In the genomic region with DNA sequence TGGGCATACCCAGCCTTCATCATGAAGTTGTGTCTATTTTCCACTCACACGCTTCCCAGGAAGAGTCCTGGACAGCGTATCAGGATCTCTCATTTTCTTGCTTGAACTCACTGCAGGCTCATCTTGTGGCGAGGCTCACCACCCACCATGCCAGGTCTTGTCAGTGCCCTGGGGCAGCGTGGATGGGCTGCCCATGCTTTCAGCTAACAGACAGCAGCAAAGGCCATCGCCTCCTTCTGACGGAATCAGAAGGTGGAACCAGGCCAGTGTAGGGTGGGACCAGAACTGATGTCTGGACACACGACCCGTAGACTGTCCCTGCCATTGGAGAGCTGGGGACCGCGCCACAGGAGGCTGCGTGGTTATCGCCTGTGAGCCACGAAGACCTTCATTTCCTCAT, we compare ENCODE assay signal across 18 cellular contexts.
A peak's percentile ranks its signal among the peaks of the same experiment; 100 is the strongest.
DNase-seq lines count a peak whose midpoint lies in the region; TF ChIP-seq lines count a peak whose summit lies in the region.
"Had no signal": no experiment of that assay in that cellular context is flagged by ENCODE, and none has a peak within 500 bp of the region (broad histone marks: within the 10 kb centered on the region; RNA-seq: fewer than 3 reads in every experiment).

No MANE protein-coding gene starts in this region.

- no peak overlapping the region for H2BK12ac ChIP-seq in neuronal stem cell (ENCODE audit: low read length)

- H3K27ac ChIP-seq in mammary epithelial cell (ENCODE audit: insufficient read depth, low read depth, low read length), result no peak overlapping the region
- no peak overlapping the region for H3K27ac ChIP-seq in breast epithelium
- no peak overlapping the region for H3K27ac ChIP-seq in neuronal stem cell (replicated peaks; ENCODE audit: low read length)
- H3K27ac ChIP-seq: 22Rv1, GM23248 had no signal

- no peaks in the 10 kb centered on the region for H4K20me1 ChIP-seq in mammary epithelial cell (ENCODE audit: insufficient read depth, low read length)

- no peak for TF ChIP-seq CTCF in mammary epithelial cell (conservative IDR thresholded peaks at IDR 0.05 in 1 of 2, IDR thresholded peaks at IDR 0.05 in 1 of 2; ENCODE audit: extremely low read depth in 1 of 2, insufficient read depth in 1 of 2, low read depth in 1 of 2, low read length in 2 of 2)
- no peak for TF ChIP-seq CTCF in breast epithelium (IDR thresholded peaks at IDR 0.05)
- TF ChIP-seq CTCF in epithelial cell of esophagus (IDR thresholded peaks at IDR 0.05; ENCODE audit: insufficient read depth, low read depth, low read length, missing control alignments), result no peak
- no peak for TF ChIP-seq CTCF in glutamatergic neuron (IDR thresholded peaks at IDR 0.05; ENCODE audit: partially characterized antibody, unreplicated experiment)

- H4K91ac ChIP-seq in neuronal stem cell (ENCODE audit: low read depth, low read length, poor library complexity), result no peak overlapping the region

- H3K36me3 ChIP-seq in mammary epithelial cell (ENCODE audit: insufficient read depth, low read length) (no peaks in the 10 kb centered on the region), breast epithelium (no peaks in the 10 kb centered on the region), neuronal stem cell (replicated peaks in 1 of 2; ENCODE audit: control insufficient read depth in 2 of 2, insufficient read depth in 2 of 2, low read length in 2 of 2) (no peaks in the 10 kb centered on the region)

- H3K79me2 ChIP-seq in mammary epithelial cell (ENCODE audit: insufficient read depth, low read length), result no peaks in the 10 kb centered on the region

- H3K4me2 ChIP-seq in mammary epithelial cell (ENCODE audit: insufficient read depth, low read depth, low read length) (no peak overlapping the region), neuronal stem cell (ENCODE audit: insufficient read depth, low read length, poor library complexity, severe bottlenecking) (no peak overlapping the region)

- in situ Hi-C loops in mammary epithelial cell (cut with MboI; ENCODE audit: low sequenced_read_pairs in 2 of 2), result no loop called here

- dilution Hi-C loops in mammary epithelial cell (cut with HindIII; ENCODE audit: low sequenced_read_pairs), result no loop called here

- H2AK5ac ChIP-seq in neuronal stem cell (ENCODE audit: low read depth, low read length), result no peak overlapping the region

- no peak overlapping the region for H3K14ac ChIP-seq in neuronal stem cell (ENCODE audit: low read length)

- H3K4me1 Mint-ChIP-seq in glutamatergic neuron (ENCODE audit: low read depth, unreplicated experiment), result peaks cover 2% of the 10 kb centered on the region
- H3K4me1 Mint-ChIP-seq: CD14-positive monocyte had no signal

- H3K27ac Mint-ChIP-seq in glutamatergic neuron (ENCODE audit: unreplicated experiment), result no peak overlapping the region
- H3K27ac Mint-ChIP-seq: CD14-positive monocyte; CD8-positive, alpha-beta T cell; IgD-negative memory B cell had no signal

- intact Hi-C loops in mammary epithelial cell (cut with micrococcal nuclease), result no loop called here
- intact Hi-C loops in breast epithelium (cut with DNase I; ENCODE audit: low total_unique reads), result no loop called here

- H2AFZ ChIP-seq in mammary epithelial cell (ENCODE audit: low read depth, low read length) (no peak overlapping the region), neuronal stem cell (ENCODE audit: low read length) (no peak overlapping the region)
- H2AFZ ChIP-seq: GM23248 had no signal

- H3K23ac ChIP-seq in neuronal stem cell (ENCODE audit: low read depth, low read length, poor library complexity), result no peak overlapping the region

- no TSS peak for BruUV-seq in mammary epithelial cell (replicated peaks; lab: Mats Ljungman, UMichigan)

- peaks cover 29% of the 10 kb centered on the region for H3K4me1 ChIP-seq in mammary epithelial cell (ENCODE audit: insufficient read depth, low read length)
- no peaks in the 10 kb centered on the region for H3K4me1 ChIP-seq in breast epithelium
- peaks cover 0 to 4% of the 10 kb centered on the region in 2 donors for H3K4me1 ChIP-seq in neuronal stem cell (ENCODE audit: control insufficient read depth in 2 of 2, insufficient read depth in 1 of 2, low read depth in 1 of 2, low read length in 2 of 2)

- H3K4me3 Mint-ChIP-seq in glutamatergic neuron (ENCODE audit: unreplicated experiment), result no peak overlapping the region
- H3K4me3 Mint-ChIP-seq: CD14-positive monocyte; CD8-positive, alpha-beta T cell; IgD-negative memory B cell had no signal

- DNase-seq in mammary epithelial cell (peak; percentile 32), breast epithelium (ENCODE audit: low spot score in 2 of 2) (no peak), epithelial cell of esophagus (ENCODE audit: low read depth) (peak; percentile 51), neuronal stem cell (ENCODE audit: low spot score) (no peak), SW480 (ENCODE audit: low spot score) (no peak), dedifferentiated amniotic fluid mesenchymal stem cell (ENCODE audit: extremely low spot score) (no peak), glutamatergic neuron (no peak)
- no peak for DNase-seq in activated CD8-positive, alpha-beta memory T cell treated with anti-CD3 and anti-CD28 coated beads for 24 hours
- DNase-seq: CD8-positive, alpha-beta T cell; COR-L47; DMS153; DMS79 treated with DMSO at 0.1 percent for 48 hours; EL; GM23248; H7 had no signal

- no peak overlapping the region for H2BK15ac ChIP-seq in neuronal stem cell (ENCODE audit: low read length)

- no peaks in the 10 kb centered on the region for H3K27me3 ChIP-seq in mammary epithelial cell (ENCODE audit: insufficient read depth, low read length)
- H3K27me3 ChIP-seq in breast epithelium, result no peaks in the 10 kb centered on the region
- H3K27me3 ChIP-seq in neuronal stem cell (ENCODE audit: control insufficient read depth in 3 of 3, insufficient read depth in 3 of 3, low read depth in 1 of 3, low read length in 3 of 3), result no peaks in the 10 kb centered on the region

- 87% methylated on average over 12 of the region's 13 CpGs for WGBS in mammary epithelial cell (ENCODE audit: low coverage, missing lambda C conversion rate)
- WGBS in neuronal stem cell (ENCODE audit: extremely low coverage in 2 of 2, insufficient read length in 2 of 2, insufficient replicate concordance in 1 of 2), 2 donors, result no CpG with 5 or more reads among the region's 13 CpGs

- H3K9me3 Mint-ChIP-seq in glutamatergic neuron (ENCODE audit: unreplicated experiment), result peaks cover 3% of the 10 kb centered on the region
- H3K9me3 Mint-ChIP-seq: CD8-positive, alpha-beta T cell had no signal

- no peaks in the 10 kb centered on the region for H3K79me1 ChIP-seq in neuronal stem cell (ENCODE audit: low read depth, low read length)

- no peaks in the 10 kb centered on the region for H3K9me3 ChIP-seq in mammary epithelial cell (replicated peaks; ENCODE audit: insufficient read depth, low read length)
- no peaks in the 10 kb centered on the region for H3K9me3 ChIP-seq in breast epithelium
- no peaks in the 10 kb centered on the region for H3K9me3 ChIP-seq in neuronal stem cell (replicated peaks in 1 of 2; ENCODE audit: control insufficient read depth in 2 of 2, insufficient read depth in 1 of 2, low read depth in 1 of 2, low read length in 2 of 2)

- H3K27me3 Mint-ChIP-seq in glutamatergic neuron (ENCODE audit: unreplicated experiment), result peaks cover 9% of the 10 kb centered on the region
- H3K27me3 Mint-ChIP-seq: IgD-negative memory B cell had no signal

- H2BK5ac ChIP-seq in neuronal stem cell (ENCODE audit: low read length), result no peak overlapping the region

- no peak overlapping the region for H3K4ac ChIP-seq in neuronal stem cell (ENCODE audit: low read length)

- H3K9ac ChIP-seq in mammary epithelial cell (ENCODE audit: insufficient read depth, low read length), result no peak overlapping the region
- H3K9ac ChIP-seq in neuronal stem cell (ENCODE audit: low read depth, low read length, poor library complexity), result no peak overlapping the region
- H3K9ac ChIP-seq: GM23248 had no signal

- TF ChIP-seq POLR2A in breast epithelium (IDR thresholded peaks at IDR 0.05), result no peak

- peak overlapping the region; percentile 53 for H3K18ac ChIP-seq in neuronal stem cell (ENCODE audit: low read length)

- H3K36me3 Mint-ChIP-seq in glutamatergic neuron (ENCODE audit: unreplicated experiment), result no peaks in the 10 kb centered on the region
- H3K36me3 Mint-ChIP-seq: CD14-positive monocyte; CD8-positive, alpha-beta T cell; IgD-negative memory B cell had no signal

- no peak overlapping the region for H4K8ac ChIP-seq in neuronal stem cell (ENCODE audit: low read depth, low read length)

- no peak overlapping the region for H2BK120ac ChIP-seq in neuronal stem cell (ENCODE audit: low read depth, low read length)

- H3K4me3 ChIP-seq in mammary epithelial cell (replicated peaks in 1 of 3; ENCODE audit: insufficient read depth in 1 of 3, low read depth in 2 of 3, low read length in 3 of 3) (no peak overlapping the region), breast epithelium (no peak overlapping the region), epithelial cell of esophagus (ENCODE audit: low read length) (no peak overlapping the region), neuronal stem cell (ENCODE audit: low read length in 2 of 2) (no peak overlapping the region)
- H3K4me3 ChIP-seq: GM23248 had no signal

- CTCF ChIA-PET in mammary epithelial cell (lab: Charles Lee; ENCODE audit: low non-redundant PET), result no interaction called here

Comparison
In these comparisons a context has a peak if more than half of its experiments do, and no peak if none do; other contexts are left out.
1. DNase-seq: peak in mammary epithelial cell (single experiment) and epithelial cell of esophagus (single experiment); none in breast epithelium (0 of 2), neuronal stem cell (single experiment), SW480 (single experiment), dedifferentiated amniotic fluid mesenchymal stem cell (single experiment), glutamatergic neuron (single experiment) and activated CD8-positive, alpha-beta memory T cell treated with anti-CD3 and anti-CD28 coated beads for 24 hours (single experiment).